Comparison of ENCODE assay signal across 8 cellular contexts in the genomic region with DNA sequence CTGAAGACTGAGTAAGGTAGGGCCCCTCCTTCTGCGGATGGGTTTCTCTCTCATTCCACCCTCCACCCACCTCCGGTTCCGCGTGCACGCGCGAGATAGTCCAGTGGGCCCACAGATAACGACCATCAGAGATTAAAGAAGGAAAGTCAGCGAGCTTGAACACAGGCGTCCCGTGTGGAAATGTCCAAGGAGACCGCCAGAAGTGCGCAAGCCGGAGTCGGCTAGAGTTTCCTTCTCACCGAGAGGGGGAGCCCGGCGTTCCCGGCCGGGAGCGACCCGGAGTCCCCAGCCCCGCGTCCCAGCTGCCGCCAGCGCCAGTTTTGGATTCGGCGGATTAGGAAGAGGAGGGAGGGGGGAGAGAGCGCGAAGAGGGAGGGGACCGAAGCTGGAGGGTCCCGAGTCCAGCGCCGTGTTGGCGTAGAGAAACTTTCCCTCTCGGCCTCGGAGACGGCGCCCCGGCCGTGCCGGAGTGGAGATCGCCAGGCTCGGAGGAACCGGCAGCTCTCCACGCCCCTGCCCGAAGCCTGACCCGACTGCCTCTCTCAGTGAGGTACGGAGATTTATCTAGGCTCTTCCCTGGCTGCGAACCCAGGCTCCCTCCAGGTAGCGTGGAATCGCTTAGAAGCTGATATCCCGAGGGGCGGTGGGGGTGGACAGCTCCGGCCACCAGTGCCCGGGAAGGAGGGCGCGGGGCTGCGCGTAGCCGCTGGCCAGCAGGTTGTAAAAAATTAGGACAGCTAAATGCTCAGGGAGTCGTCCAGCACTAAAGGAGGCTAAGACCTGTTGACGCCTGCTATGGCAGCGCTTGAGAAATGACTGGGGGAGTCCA. TPM values are rescaled to one million over a fixed set of nuclear protein-coding genes. Genes with fewer than 3 reads are reported as not detected.
DNase-seq lines count a peak whose midpoint lies in the region; ATAC-seq lines count a peak whose summit lies in the region.

A gene with protein sequence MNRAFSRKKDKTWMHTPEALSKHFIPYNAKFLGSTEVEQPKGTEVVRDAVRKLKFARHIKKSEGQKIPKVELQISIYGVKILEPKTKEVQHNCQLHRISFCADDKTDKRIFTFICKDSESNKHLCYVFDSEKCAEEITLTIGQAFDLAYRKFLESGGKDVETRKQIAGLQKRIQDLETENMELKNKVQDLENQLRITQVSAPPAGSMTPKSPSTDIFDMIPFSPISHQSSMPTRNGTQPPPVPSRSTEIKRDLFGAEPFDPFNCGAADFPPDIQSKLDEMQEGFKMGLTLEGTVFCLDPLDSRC (plus strand): TSS at position 258 of the 829 bp plus-strand sequence. CDS start 185,829 bp downstream, outside the sequence.

- H3K4me3 Mint-ChIP-seq in activated naive CD8-positive, alpha-beta T cell treated with anti-CD3 and anti-CD28 coated beads for 36 hours: peak within 1 kb of the TSS; percentile 61

- H3K9me3 Mint-ChIP-seq in activated naive CD8-positive, alpha-beta T cell treated with anti-CD3 and anti-CD28 coated beads for 36 hours: no peaks in the 10 kb centered on the region

- peak; percentile 55 for DNase-seq in activated CD8-positive, alpha-beta memory T cell treated with anti-CD3 and anti-CD28 coated beads for 24 hours
- DNase-seq in activated CD8-positive, alpha-beta memory T cell treated with anti-CD3 and anti-CD28 coated beads, Interleukin-2, amount 50 U/mL, for 4 hours: no peak
- peak; percentile 33 for DNase-seq in NCI-H2171 (lab: John Stamatoyannopoulos, UW)
- peak; percentile 6 for DNase-seq in activated naive CD8-positive, alpha-beta T cell treated with anti-CD3 and anti-CD28 coated beads for 36 hours
- DNase-seq in glomerular visceral epithelial cell (ENCODE audit: extremely low spot score): peak; percentile 83
- DNase-seq in nucleus accumbens (lab: John Stamatoyannopoulos, UW): peak in 52 of 56 donors; percentile 1 to 77 (median 52)

- H3K36me3 Mint-ChIP-seq in activated naive CD8-positive, alpha-beta T cell treated with anti-CD3 and anti-CD28 coated beads for 36 hours: no peaks in the 10 kb centered on the region

- peaks cover 8% of the 10 kb centered on the region for H3K4me1 Mint-ChIP-seq in activated naive CD8-positive, alpha-beta T cell treated with anti-CD3 and anti-CD28 coated beads for 36 hours

- peaks cover 44% of the 10 kb centered on the region for H3K27me3 Mint-ChIP-seq in activated naive CD8-positive, alpha-beta T cell treated with anti-CD3 and anti-CD28 coated beads for 36 hours

- H3K27ac Mint-ChIP-seq in activated naive CD8-positive, alpha-beta T cell treated with anti-CD3 and anti-CD28 coated beads for 36 hours: no peak within 1 kb of the TSS

- no peak for ATAC-seq in GM18868 (IDR thresholded peaks at IDR 0.05; ENCODE audit: unreplicated experiment)
- ATAC-seq in GM21786 (IDR thresholded peaks at IDR 0.05; ENCODE audit: unreplicated experiment): no peak

RNA-seq across cellular contexts. Expression of the gene that starts here (rescaled TPM):
- total RNA-seq in activated naive CD8-positive, alpha-beta T cell treated with anti-CD3 and anti-CD28 coated beads for 36 hours: not detected

Comparison
In these comparisons a context has a peak if more than half of its experiments do, and no peak if none do; other contexts are left out.
1. Peak in DNase-seq in activated naive CD8-positive, alpha-beta T cell treated with anti-CD3 and anti-CD28 coated beads for 36 hours; RNA of the gene not detected or under 1 TPM.